11 cellular contexts compared by ENCODE assay signal in the genomic region with DNA sequence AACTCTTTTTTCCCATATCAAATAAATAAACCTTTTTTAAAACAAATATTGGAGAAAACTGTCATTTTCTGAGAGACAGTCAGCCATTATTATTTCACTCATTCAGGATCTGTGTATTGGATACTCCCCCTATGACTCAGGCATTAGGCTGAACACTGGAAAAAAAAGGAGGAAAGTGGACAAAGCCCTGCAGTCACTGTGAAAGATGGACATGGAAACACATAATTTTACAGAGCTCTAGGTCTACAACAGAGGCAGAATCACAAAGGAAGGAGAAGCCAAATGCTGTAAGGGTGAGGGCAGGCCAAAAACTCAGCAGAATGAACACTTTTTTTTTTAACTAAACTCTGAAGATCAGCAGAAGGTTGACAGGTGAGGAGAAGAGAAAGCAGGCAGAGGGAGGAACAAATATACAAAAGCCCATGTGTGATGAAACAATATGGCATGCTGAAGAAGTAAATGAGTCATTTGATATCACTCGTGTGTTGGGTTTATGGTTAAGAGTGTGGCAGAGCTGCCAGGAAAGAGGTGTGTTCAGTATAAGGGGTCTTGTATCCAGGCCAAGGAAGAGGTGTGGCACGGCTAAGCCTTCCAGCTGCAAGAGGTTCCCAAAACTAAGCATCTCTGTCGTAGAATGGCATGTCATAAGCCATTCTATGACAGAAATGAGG. TPM values are rescaled to one million over a fixed set of nuclear protein-coding genes. Genes with fewer than 3 reads are reported as not detected.
A peak's percentile ranks its signal among the peaks of the same experiment; 100 is the strongest.
DNase-seq lines count a peak whose midpoint lies in the region; ATAC-seq, FAIRE-seq and TF ChIP-seq lines count a peak whose summit lies in the region.
"Had no signal": no experiment of that assay in that cellular context is flagged by ENCODE, and none has a peak within 500 bp of the region (broad histone marks: within the 10 kb centered on the region; RNA-seq: fewer than 3 reads in every experiment).

No MANE protein-coding gene starts in this region.

- CTCF ChIA-PET in A673 (lab: Charles Lee) = no interaction called here

- no TSS peak for BruUV-seq in A673 (replicated peaks; lab: Mats Ljungman, UMichigan)

- H3K4me3 ChIP-seq in right cardiac atrium (ENCODE audit: low read length) = no peak overlapping the region
- no peak overlapping the region for H3K4me3 ChIP-seq in right atrium auricular region
- no peak overlapping the region for H3K4me3 ChIP-seq in fibroblast of mammary gland (ENCODE audit: control insufficient read depth, low read depth, low read length)
- no peak overlapping the region for H3K4me3 ChIP-seq in A673 (ENCODE audit: low read depth, low read length, poor library complexity, severe bottlenecking)

- H3K27me3 ChIP-seq in right cardiac atrium (ENCODE audit: control insufficient read depth, insufficient read depth) (no peaks in the 10 kb centered on the region), right atrium auricular region (no peaks in the 10 kb centered on the region), A673 (replicated peaks; ENCODE audit: insufficient read depth, low read depth, low read length, poor library complexity) (no peaks in the 10 kb centered on the region)

- WGBS in right cardiac atrium = 68% methylated on average over 3 of the region's 3 CpGs

- DNase-seq in right cardiac atrium = no peak
- no peak for DNase-seq in right atrium auricular region (ENCODE audit: low spot score)
- DNase-seq in RKO (ENCODE audit: low spot score) = peak; percentile 34
- DNase-seq in fibroblast of mammary gland (ENCODE audit: low read depth) = peak; percentile 82
- peak; percentile 47 for DNase-seq in urothelium cell line (ENCODE audit: low spot score)
- DNase-seq in A673 (ENCODE audit: low spot score) = no peak
- DNase-seq in HUDEP-2 (lab: John Stamatoyannopoulos, UW; ENCODE audit: unreplicated experiment in 76 of 76) = no peak
- DNase-seq: KBM-7; stimulated activated naive CD4-positive, alpha-beta T cell treated with Interleukin-2 at 50 U/mL for 16 hours had no signal

- H3K27ac ChIP-seq in right cardiac atrium (ENCODE audit: low read length) = no peak overlapping the region
- H3K27ac ChIP-seq in right atrium auricular region = no peak overlapping the region
- H3K27ac ChIP-seq in A673 (ENCODE audit: low read depth, low read length, poor library complexity, severe bottlenecking) = no peak overlapping the region

- ATAC-seq in right cardiac atrium = peak; percentile 38 to 86
- no peak for ATAC-seq in GM21381 (IDR thresholded peaks at IDR 0.05; ENCODE audit: unreplicated experiment)

- FAIRE-seq in urothelium cell line (lab: Jason Lieb, UNC) = no peak
- FAIRE-seq: H1 had no signal

- no peak for TF ChIP-seq CTCF in right atrium auricular region (IDR thresholded peaks at IDR 0.05)
- no peak for TF ChIP-seq CTCF in fibroblast of mammary gland (conservative IDR thresholded peaks at IDR 0.05; ENCODE audit: control insufficient read depth, insufficient read depth, low read depth, low read length)
- TF ChIP-seq CTCF in A673 (conservative IDR thresholded peaks at IDR 0.05; ENCODE audit: low read depth, low read length) = no peak

- intact Hi-C loops in right cardiac atrium (cut with DNase I) = no loop called here
- intact Hi-C loops in A673 (cut with micrococcal nuclease; ENCODE audit: unreplicated experiment) = no loop called here

- H3K4me1 ChIP-seq in right cardiac atrium (ENCODE audit: control insufficient read depth, insufficient read depth, low read length) (no peaks in the 10 kb centered on the region), right atrium auricular region (peaks cover 0 to 6% of the 10 kb centered on the region in 2 donors), A673 (ENCODE audit: insufficient read depth, low read length, poor library complexity, severe bottlenecking) (peaks cover 8% of the 10 kb centered on the region)

- H3K9me3 ChIP-seq in right cardiac atrium (ENCODE audit: control insufficient read depth, low read length) = no peaks in the 10 kb centered on the region
- H3K9me3 ChIP-seq in right atrium auricular region = no peaks in the 10 kb centered on the region
- no peaks in the 10 kb centered on the region for H3K9me3 ChIP-seq in A673 (ENCODE audit: low read depth, low read length, poor library complexity, severe bottlenecking)

- H3K36me3 ChIP-seq in right atrium auricular region = no peaks in the 10 kb centered on the region
- H3K36me3 ChIP-seq in A673 (ENCODE audit: insufficient read depth, low read length, poor library complexity, severe bottlenecking) = no peaks in the 10 kb centered on the region

- POLR2A ChIA-PET in A673 (lab: Charles Lee; ENCODE audit: low non-redundant PET) = no interaction called here

RNA-seq across cellular contexts. Expression of gene EPB41L2, which starts 39.1 kb away (rescaled TPM):
- total RNA-seq in right cardiac atrium = 100 to 1,000 TPM in 3 of 4 donors, 10 to 100 TPM in 1; 95.3 to 120 (median 107) TPM
- 30.2 TPM for polyA plus RNA-seq in right cardiac atrium
- total RNA-seq in right atrium auricular region = 10 to 100 TPM; 41.9 to 47.2 TPM
- 181 and 232 TPM in 2 replicates for total RNA-seq in A673 (2021)

Comparison
In these comparisons a context has a peak if more than half of its experiments do, and no peak if none do; other contexts are left out.
1. DNase-seq: peak in RKO (single experiment), fibroblast of mammary gland (single experiment) and urothelium cell line (single experiment); none in right cardiac atrium (0 of 3), right atrium auricular region (single experiment), A673 (single experiment) and HUDEP-2 (0 of 76).